In the genomic region with DNA sequence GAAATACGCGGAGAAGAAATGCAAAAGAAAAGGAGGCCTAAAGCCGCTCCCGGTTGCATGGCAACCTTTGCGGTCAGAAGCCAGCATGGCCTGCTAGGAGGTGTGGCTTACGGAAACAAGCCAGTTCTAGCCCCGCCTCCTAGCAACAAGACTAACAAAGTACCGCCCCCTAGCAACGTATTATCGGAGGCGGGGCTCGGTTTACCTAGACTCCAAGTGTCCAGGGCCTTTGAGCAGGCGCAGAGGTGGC, we compare ENCODE assay signal across 8 cellular contexts. TPM values are rescaled to one million over a fixed set of nuclear protein-coding genes. Genes with fewer than 3 reads are reported as not detected.
DNase-seq lines count a peak whose midpoint lies in the region; ATAC-seq lines count a peak whose summit lies in the region.

No MANE protein-coding gene starts in this region.

- no peaks in the 10 kb centered on the region for H3K4me1 ChIP-seq in iPS-20b (ENCODE audit: insufficient read depth, low read length)

- H3K27me3 ChIP-seq in iPS-20b (ENCODE audit: insufficient read depth, low read length) = 0 out of 2 replicates have a peak, but pooled peaks cover 4% of the 10 kb centered on the region

- H3K36me3 ChIP-seq in iPS-20b (ENCODE audit: insufficient read depth, low read depth, low read length) = peaks cover 35% of the 10 kb centered on the region

- ATAC-seq in stimulated activated naive CD8-positive, alpha-beta T cell treated with anti-CD3 and anti-CD28 coated beads, Interleukin-15, amount 100 ng/mL, for 72 hours = no peak
- ATAC-seq in GM21526 (IDR thresholded peaks at IDR 0.05; ENCODE audit: low FRiP score, unreplicated experiment) (no peak), GM21576 (IDR thresholded peaks at IDR 0.05; ENCODE audit: unreplicated experiment) (no peak)

- no peaks in the 10 kb centered on the region for H3K9me3 ChIP-seq in iPS-20b (ENCODE audit: insufficient read depth, low read depth, low read length)

- H3K27ac Mint-ChIP-seq in activated CD4-positive, alpha-beta memory T cell treated with anti-CD3 and anti-CD28 coated beads for 36 hours = peak overlapping the region; percentile 84
- H3K27ac Mint-ChIP-seq in stimulated activated naive CD8-positive, alpha-beta T cell treated with anti-CD3 and anti-CD28 coated beads, Interleukin-15, amount 100 ng/mL, for 72 hours = peak overlapping the region; percentile 96

- peak overlapping the region; percentile 60 for H3K4me3 ChIP-seq in iPS-20b (ENCODE audit: low read length)

- peak overlapping the region; percentile 83 for H3K4me3 Mint-ChIP-seq in activated CD4-positive, alpha-beta memory T cell treated with anti-CD3 and anti-CD28 coated beads for 36 hours
- peak overlapping the region; percentile 88 to 95 for H3K4me3 Mint-ChIP-seq in stimulated activated naive CD8-positive, alpha-beta T cell treated with anti-CD3 and anti-CD28 coated beads, Interleukin-15, amount 100 ng/mL, for 72 hours

- no peak overlapping the region for H3K27ac ChIP-seq in iPS-20b (ENCODE audit: low read length)

- H3K4me1 Mint-ChIP-seq in activated CD4-positive, alpha-beta memory T cell treated with anti-CD3 and anti-CD28 coated beads for 36 hours (ENCODE audit: low read depth) = peaks cover 22% of the 10 kb centered on the region
- peaks cover 42% of the 10 kb centered on the region for H3K4me1 Mint-ChIP-seq in stimulated activated naive CD8-positive, alpha-beta T cell treated with anti-CD3 and anti-CD28 coated beads, Interleukin-15, amount 100 ng/mL, for 72 hours

- POLR2A ChIA-PET in activated CD4-positive, alpha-beta memory T cell treated with anti-CD3 and anti-CD28 coated beads for 36 hours (lab: Charles Lee) = no interaction called here

- CTCF ChIA-PET in activated CD4-positive, alpha-beta memory T cell treated with anti-CD3 and anti-CD28 coated beads for 36 hours (lab: Charles Lee) = interaction anchor here (1.0 kb wide), 1 partner anchor 77 kb away, joined by 3 read pairs; no protein-coding TSS in a partner anchor

- peak overlapping the region; percentile 57; the same call in 1 of the 2 replicates for H3K9ac ChIP-seq in iPS-20b (ENCODE audit: low read depth, low read length)

- no peaks in the 10 kb centered on the region for H3K27me3 Mint-ChIP-seq in activated CD4-positive, alpha-beta memory T cell treated with anti-CD3 and anti-CD28 coated beads for 36 hours
- H3K27me3 Mint-ChIP-seq in stimulated activated naive CD8-positive, alpha-beta T cell treated with anti-CD3 and anti-CD28 coated beads, Interleukin-15, amount 100 ng/mL, for 72 hours = no peaks in the 10 kb centered on the region

- intact Hi-C loops in activated CD4-positive, alpha-beta memory T cell treated with anti-CD3 and anti-CD28 coated beads for 36 hours (cut with micrococcal nuclease) = loop anchor here (1.0 to 2.0 kb wide), 5 partner anchors 23 to 136 kb away; partner anchors contain the start of genes GRWD1 and SYNGR4

- peaks cover 8% of the 10 kb centered on the region for H3K36me3 Mint-ChIP-seq in activated CD4-positive, alpha-beta memory T cell treated with anti-CD3 and anti-CD28 coated beads for 36 hours

- peak; percentile 100 for DNase-seq in NCI-H2029 treated with DMSO at 0.1 percent for 48 hours (lab: John Stamatoyannopoulos, UW)
- DNase-seq in NCI-H2029 (lab: John Stamatoyannopoulos, UW) = no peak
- no peak for DNase-seq in activated CD4-positive, alpha-beta memory T cell treated with anti-CD3 and anti-CD28 coated beads for 36 hours
- no peak for DNase-seq in stimulated activated naive CD8-positive, alpha-beta T cell treated with anti-CD3 and anti-CD28 coated beads, Interleukin-15, amount 100 ng/mL, for 72 hours
- no peak for DNase-seq in G401 (ENCODE audit: low spot score)

- in situ Hi-C loops in G401 (cut with HindIII; ENCODE audit: low sequenced_read_pairs) = no loop called here

- no peaks in the 10 kb centered on the region for H3K9me3 Mint-ChIP-seq in activated CD4-positive, alpha-beta memory T cell treated with anti-CD3 and anti-CD28 coated beads for 36 hours
- H3K9me3 Mint-ChIP-seq in stimulated activated naive CD8-positive, alpha-beta T cell treated with anti-CD3 and anti-CD28 coated beads, Interleukin-15, amount 100 ng/mL, for 72 hours = no peaks in the 10 kb centered on the region

RNA-seq across cellular contexts. Expression of gene CYTH2, which starts 0.4 kb away (rescaled TPM):
- total RNA-seq in activated CD4-positive, alpha-beta memory T cell treated with anti-CD3 and anti-CD28 coated beads for 36 hours = 10 to 100 TPM; 31.5 to 33.6 TPM
- total RNA-seq in G401 (2014; rRNA removed; shearing (Covaris generic)) = 87.4 and 107 TPM in 2 replicates

RNA-seq across cellular contexts. Expression of gene KCNJ14, which starts 13.4 kb away (rescaled TPM):
- 1 to 10 TPM; 1.2 TPM for total RNA-seq in activated CD4-positive, alpha-beta memory T cell treated with anti-CD3 and anti-CD28 coated beads for 36 hours
- total RNA-seq in G401 (2014; rRNA removed; shearing (Covaris generic)) = 0.31 TPM in 1 of 2 replicates, not detected in the other

RNA-seq across cellular contexts. Expression of gene GRWD1, which starts 22.9 kb away (rescaled TPM):
- total RNA-seq in activated CD4-positive, alpha-beta memory T cell treated with anti-CD3 and anti-CD28 coated beads for 36 hours = 10 to 100 TPM; 38.8 to 45.3 TPM
- 87.9 and 99.8 TPM in 2 replicates for total RNA-seq in G401 (2014; rRNA removed; shearing (Covaris generic))

RNA-seq across cellular contexts. Expression of gene LMTK3, which starts 42.9 kb away (rescaled TPM):
- 1 to 10 TPM; 3.6 to 3.8 TPM for total RNA-seq in activated CD4-positive, alpha-beta memory T cell treated with anti-CD3 and anti-CD28 coated beads for 36 hours
- total RNA-seq in G401 (2014; rRNA removed; shearing (Covaris generic)) = 8.1 and 12.5 TPM in 2 replicates
